In genomic region chr6:113676972-113677371, GRCh38 we compare ENCODE assay signal across 24 cellular contexts.
"Had no signal": no experiment of that assay in that cellular context is flagged by ENCODE, and none has a peak within 500 bp of the region (broad histone marks: within the 10 kb centered on the region; RNA-seq: fewer than 3 reads in every experiment).

No MANE protein-coding gene starts in this region.

- H3K36me3 ChIP-seq: SJCRH30 had no signal

- H3K36me3 Mint-ChIP-seq: activated naive CD8-positive, alpha-beta T cell had no signal

- H3K27ac Mint-ChIP-seq: activated CD4-positive, alpha-beta memory T cell treated with anti-CD3 and anti-CD28 coated beads, Interleukin-2, amount 10 ng/mL, durations not matched to agents 7 days and 5 days; activated naive CD4-positive, alpha-beta T cell treated with anti-CD3 and anti-CD28 coated beads for 36 hours; activated naive CD8-positive, alpha-beta T cell; activated T-helper 17 cell treated with anti-CD3 and anti-CD28 coated beads, Interleukin-2, amount 50 U/mL, for 72 hours had no signal

- FAIRE-seq: astrocyte had no signal

- H3K4me2 ChIP-seq: SK-N-SH had no signal

- H3K9me3 ChIP-seq: SJCRH30, SK-N-SH had no signal

- H3K4me1 ChIP-seq: SJCRH30 had no signal

- DNase-seq: activated CD4-positive, alpha-beta memory T cell treated with anti-CD3 and anti-CD28 coated beads, Interleukin-2, amount 10 ng/mL, durations not matched to agents 7 days and 5 days; activated CD4-positive, alpha-beta T cell treated with anti-CD3 and anti-CD28 coated beads, Interleukin-2, amount 50 U/mL, for 1 hour; activated CD4-positive, CD25-positive, alpha-beta regulatory T cell; activated gamma-delta T cell; activated naive CD4-positive, alpha-beta T cell treated with anti-CD3 and anti-CD28 coated beads for 36 hours; activated T-cell treated with anti-CD3 and anti-CD28 coated beads for 4 hours; activated T-cell treated with anti-CD3 and anti-CD28 coated beads, Interleukin-2, amount 50 U/mL, for 48 hours; amygdala; cerebellar nuclear complex; NCI-H1105; NCI-H1436; NCI-H1694 treated with DMSO at 0.1 percent for 48 hours; NCI-H2029 treated with DMSO at 0.1 percent for 48 hours; NCI-H345; NCI-H510A; NCI-H526 treated with DMSO at 0.1 percent for 48 hours; NCI-H82; SJCRH30; SK-N-SH; T-helper 1 cell had no signal

- H3K4me1 Mint-ChIP-seq: activated CD4-positive, alpha-beta memory T cell treated with anti-CD3 and anti-CD28 coated beads, Interleukin-2, amount 10 ng/mL, durations not matched to agents 7 days and 5 days; activated T-helper 17 cell treated with anti-CD3 and anti-CD28 coated beads, Interleukin-2, amount 50 U/mL, for 72 hours had no signal

- H3K4me3 Mint-ChIP-seq: activated CD4-positive, alpha-beta memory T cell treated with anti-CD3 and anti-CD28 coated beads, Interleukin-2, amount 10 ng/mL, durations not matched to agents 7 days and 5 days; activated naive CD4-positive, alpha-beta T cell treated with anti-CD3 and anti-CD28 coated beads for 36 hours; activated naive CD8-positive, alpha-beta T cell; activated T-helper 17 cell treated with anti-CD3 and anti-CD28 coated beads, Interleukin-2, amount 50 U/mL, for 72 hours had no signal

- H3K9ac ChIP-seq: SK-N-SH had no signal

- H3K9me3 Mint-ChIP-seq: activated CD4-positive, alpha-beta memory T cell treated with anti-CD3 and anti-CD28 coated beads, Interleukin-2, amount 10 ng/mL, durations not matched to agents 7 days and 5 days; activated naive CD4-positive, alpha-beta T cell treated with anti-CD3 and anti-CD28 coated beads for 36 hours; activated T-helper 17 cell treated with anti-CD3 and anti-CD28 coated beads, Interleukin-2, amount 50 U/mL, for 72 hours had no signal

- ATAC-seq: activated T-helper 17 cell treated with anti-CD3 and anti-CD28 coated beads, Interleukin-2, amount 50 U/mL, for 72 hours had no signal

- H3K4me3 ChIP-seq: SJCRH30 had no signal

- H3K27ac ChIP-seq: SJCRH30, VCaP had no signal

- H3K27me3 ChIP-seq: SJCRH30 had no signal

- H3K27me3 Mint-ChIP-seq: activated CD4-positive, alpha-beta memory T cell treated with anti-CD3 and anti-CD28 coated beads, Interleukin-2, amount 10 ng/mL, durations not matched to agents 7 days and 5 days had no signal
